1 cellular context compared by ENCODE assay signal in genomic region chr21:28308516-28308915, GRCh38.
TF ChIP-seq lines count a peak whose summit lies in the region.

No MANE protein-coding gene starts in this region.

TF ChIP-seq in SK-N-SH treated with all-trans-retinoic acid at 6 μM for 48 hours, 23 proteins besides CTCF, POLR2A, EP300 and RAD21 (continued from another document):
- TF ChIP-seq CSDC2 (CRISPR knock-in tag; IDR thresholded peaks at IDR 0.05) (no peak), TCF4 (CRISPR knock-in tag; IDR thresholded peaks at IDR 0.05; ENCODE audit: borderline replicate concordance) (no peak)
